Comparison of ENCODE assay signal across 8 cellular contexts in genomic region chr22:38569972-38570840, GRCh38. TPM values are rescaled to one million over a fixed set of nuclear protein-coding genes. Genes with fewer than 3 reads are reported as not detected.
DNase-seq lines count a peak whose midpoint lies in the region; ATAC-seq and TF ChIP-seq lines count a peak whose summit lies in the region.

TSS of gene DMC1 (minus strand) at chr22:38570183. CDS start at chr22:38568256, 1,927 bp downstream.

- ATAC-seq in HG02981 (IDR thresholded peaks at IDR 0.05; ENCODE audit: unreplicated experiment) (peak; percentile 60), HG03469 (IDR thresholded peaks at IDR 0.05; ENCODE audit: unreplicated experiment) (no peak)

- H3K27ac Mint-ChIP-seq in chondrocyte (ENCODE audit: unreplicated experiment): peak within 1 kb of the TSS; percentile 79

- peaks cover 50% of the 10 kb centered on the region for H3K4me1 Mint-ChIP-seq in chondrocyte (ENCODE audit: low read depth)

- H3K36me3 Mint-ChIP-seq in chondrocyte (ENCODE audit: low read depth): no peaks in the 10 kb centered on the region

- no peaks in the 10 kb centered on the region for H3K27me3 Mint-ChIP-seq in chondrocyte (ENCODE audit: low read depth)

- H3K4me3 Mint-ChIP-seq in chondrocyte (ENCODE audit: unreplicated experiment): peak within 1 kb of the TSS; percentile 84

- DNase-seq in GDM1 (lab: John Stamatoyannopoulos, UW) (peak; percentile 86), NCI-H524 (lab: John Stamatoyannopoulos, UW) (peak; percentile 87 to 89), chondrocyte (ENCODE audit: low spot score) (peak; percentile 92), kidney glomerular epithelial cell (lab: John Stamatoyannopoulos, UW) (peak; percentile 41)
- DNase-seq in activated CD4-positive, alpha-beta T cell treated with anti-CD3 and anti-CD28 coated beads for 48 hours: peak; percentile 98
- peak; percentile 97 to 99 for DNase-seq in stimulated activated CD4-positive, alpha-beta T cell treated with anti-CD3 and anti-CD28 coated beads, Interleukin-15, amount 100 ng/mL, for 48 hours (ENCODE audit: low read depth in 2 of 2)

- H3K9me3 Mint-ChIP-seq in chondrocyte (ENCODE audit: low read depth): no peaks in the 10 kb centered on the region

- no peak for TF ChIP-seq CTCF in chondrocyte (IDR thresholded peaks at IDR 0.05)

RNA-seq across cellular contexts. Expression of gene DMC1, which starts in this region (rescaled TPM):
- 0.51 to 1.2 TPM (median 0.82 TPM) in 3 replicates for total RNA-seq in chondrocyte

Comparison
In these comparisons a context has a peak if more than half of its experiments do, and no peak if none do; other contexts are left out.
1. DNase-seq: peak in every context shown above with its lines; median percentile 98 in activated CD4-positive, alpha-beta T cell treated with anti-CD3 and anti-CD28 coated beads for 48 hours; 98 in stimulated activated CD4-positive, alpha-beta T cell treated with anti-CD3 and anti-CD28 coated beads, Interleukin-15, amount 100 ng/mL, for 48 hours; 92 in chondrocyte; 88 in NCI-H524; 86 in GDM1; 41 in kidney glomerular epithelial cell.